15 cellular contexts compared by ENCODE assay signal in the genomic region with DNA sequence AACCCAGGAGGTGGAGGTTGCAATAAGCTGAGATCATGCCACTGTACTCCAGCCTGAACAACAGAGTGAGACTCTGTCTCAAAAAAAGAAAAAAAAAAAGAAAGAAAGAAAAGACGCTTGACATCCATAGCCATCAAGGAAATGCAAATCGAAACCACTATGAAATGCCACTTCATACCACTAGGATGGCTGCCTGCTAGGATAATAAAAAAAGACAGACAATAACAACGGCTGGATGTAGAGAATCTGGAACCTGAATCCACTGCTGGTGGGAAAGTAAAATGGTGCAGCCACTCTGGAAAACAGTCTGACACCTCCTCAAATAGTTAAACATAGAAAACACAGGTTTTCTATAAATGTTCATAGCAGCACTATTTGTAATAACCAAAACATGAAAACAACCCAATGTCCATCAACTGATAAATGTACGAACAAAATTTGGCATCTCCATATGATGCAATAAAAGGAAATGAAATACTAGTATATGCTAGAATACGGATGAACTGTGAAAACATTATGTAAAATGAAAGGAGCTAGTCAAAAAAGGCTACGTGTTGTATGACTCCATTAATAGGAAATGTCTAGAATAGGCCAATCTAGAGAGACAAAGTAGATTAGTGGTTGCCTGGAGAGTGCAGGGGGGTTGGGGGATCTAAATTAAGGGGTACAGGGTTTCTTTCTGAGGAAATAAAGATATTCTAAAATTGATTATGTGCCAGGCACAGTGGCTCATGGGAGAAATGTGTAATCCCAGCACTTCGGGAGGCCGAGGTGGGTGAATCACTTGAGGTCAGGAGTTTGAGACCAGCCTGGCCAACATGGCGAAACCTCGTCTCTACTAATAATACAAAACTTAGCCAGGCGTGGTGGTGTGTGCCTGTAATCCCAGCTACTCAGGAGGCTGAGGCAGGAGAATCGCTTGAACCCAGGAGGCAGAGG. TPM values are rescaled to one million over a fixed set of nuclear protein-coding genes. Genes with fewer than 3 reads are reported as not detected.
A peak's percentile ranks its signal among the peaks of the same experiment; 100 is the strongest.
DNase-seq lines count a peak whose midpoint lies in the region; ATAC-seq, FAIRE-seq and TF ChIP-seq lines count a peak whose summit lies in the region.
"Had no signal": no experiment of that assay in that cellular context is flagged by ENCODE, and none has a peak within 500 bp of the region (broad histone marks: within the 10 kb centered on the region; RNA-seq: fewer than 3 reads in every experiment).

No MANE protein-coding gene starts in this region.

- H4K20me1 ChIP-seq in HepG2 (ENCODE audit: insufficient read depth, low read length), result no peaks in the 10 kb centered on the region

- ATAC-seq in Right ventricle myocardium superior (ENCODE audit: poor library complexity) (no peak), HepG2 (no peak), HG03159 (IDR thresholded peaks at IDR 0.05; ENCODE audit: unreplicated experiment) (no peak)
- ATAC-seq: naive thymus-derived CD4-positive, alpha-beta T cell had no signal

- CTCF ChIA-PET in HepG2 (lab: Yijun Ruan, JAX; ENCODE audit: low intra/inter-chr PET ratio, low total read pairs), result no interaction called here

- H3K27me3 ChIP-seq in left ventricle myocardium inferior (ENCODE audit: low read depth), result no peaks in the 10 kb centered on the region
- H3K27me3 ChIP-seq in HepG2 (ENCODE audit: control insufficient read depth in 1 of 2, insufficient read depth in 2 of 2, low read length in 2 of 2), result no peaks in the 10 kb centered on the region
- H3K27me3 ChIP-seq in transverse colon, result no peaks in the 10 kb centered on the region
- H3K27me3 ChIP-seq in testis, result no peaks in the 10 kb centered on the region
- H3K27me3 ChIP-seq: BLaER1 treated with 17β-estradiol and CSF1 and Interleukin-3, amounts not matched to agents 10 nM and 100 nM had no signal

- H3K4me3 Mint-ChIP-seq in activated T-helper 2 cell treated with anti-CD3 and anti-CD28 coated beads, Interferon-gamma antibody, Interleukin-2, Interleukin-4, amounts not matched to agents 10 μg/mL and 5 μg/mL and 100 μg/mL, durations not matched to agents 14 hours and 24 hours and 36 hours (ENCODE audit: low read depth), result no peak overlapping the region
- H3K4me3 Mint-ChIP-seq: activated naive CD4-positive, alpha-beta T cell treated with anti-CD3 and anti-CD28 coated beads, Interleukin-2, amount 50 U/mL, for 24 hours; naive thymus-derived CD4-positive, alpha-beta T cell had no signal

- TF ChIP-seq EP300 in HepG2 (IDR thresholded peaks at IDR 0.05; ENCODE audit: low read depth in 2 of 2, low read length in 2 of 2) (no peak), HepG2 (CRISPR knock-in tag; IDR thresholded peaks at IDR 0.05; ENCODE audit: borderline replicate concordance) (no peak), transverse colon (IDR thresholded peaks at IDR 0.05; ENCODE audit: low read depth) (no peak)

- TF ChIP-seq CTCF in left ventricle myocardium inferior (IDR thresholded peaks at IDR 0.05; ENCODE audit: borderline replicate concordance) (no peak), HepG2 (CRISPR knock-in tag; IDR thresholded peaks at IDR 0.05) (no peak), transverse colon (IDR thresholded peaks at IDR 0.05) (peak in 2 of 5 experiments; percentile 12 to 41), testis (IDR thresholded peaks at IDR 0.05) (no peak)

- H3K27ac Mint-ChIP-seq in activated T-helper 2 cell treated with anti-CD3 and anti-CD28 coated beads, Interferon-gamma antibody, Interleukin-2, Interleukin-4, amounts not matched to agents 10 μg/mL and 5 μg/mL and 100 μg/mL, durations not matched to agents 14 hours and 24 hours and 36 hours, result peak overlapping the region; percentile 81
- H3K27ac Mint-ChIP-seq: activated naive CD4-positive, alpha-beta T cell treated with anti-CD3 and anti-CD28 coated beads, Interleukin-2, amount 50 U/mL, for 24 hours had no signal

- no peak for TF ChIP-seq POLR2A in HepG2 (IDR thresholded peaks at IDR 0.05; ENCODE audit: insufficient read depth in 1 of 2, low read depth in 2 of 2, low read length in 2 of 2)
- no peak for TF ChIP-seq POLR2A in transverse colon (IDR thresholded peaks at IDR 0.05)
- no peak for TF ChIP-seq POLR2A in testis (IDR thresholded peaks at IDR 0.05)

- POLR2A ChIA-PET in HepG2 (lab: Yijun Ruan, JAX), result interaction anchor here (1.3 kb wide), 1 partner anchor 15 kb away, joined by 3 read pairs; no protein-coding TSS in a partner anchor

- peaks cover 76% of the 10 kb centered on the region for H3K4me1 ChIP-seq in left ventricle myocardium inferior
- peaks cover 54% of the 10 kb centered on the region for H3K4me1 ChIP-seq in HepG2 (ENCODE audit: insufficient read depth, low read length)
- peaks cover 21 to 45% (median 27%) of the 10 kb centered on the region in 4 donors for H3K4me1 ChIP-seq in transverse colon
- peaks cover 12% of the 10 kb centered on the region for H3K4me1 ChIP-seq in testis

- no peak for FAIRE-seq in HepG2 (lab: Jason Lieb, UNC)
- FAIRE-seq: H1 had no signal

- in situ Hi-C loops in HepG2 (cut with HindIII; ENCODE audit: extremely low pct_ligation_motif_present, low pct_unique_long_range_greater_than_20kb), result no loop called here
- in situ Hi-C loops in transverse colon (cut with MboI; ENCODE audit: low pct_ligation_motif_present in 1 of 4, low pct_unique_long_range_greater_than_20kb in 1 of 4, low sequenced_read_pairs in 3 of 4), result no loop called here

- H3K27ac ChIP-seq in left ventricle myocardium inferior (replicated peaks) (peak overlapping the region; percentile 100), HepG2 (ENCODE audit: extremely low read length, insufficient read depth, low read length) (peak overlapping the region; percentile 91), transverse colon (peak overlapping the region; percentile 82 to 88 (median 86)), testis (no peak overlapping the region)

- no peaks in the 10 kb centered on the region for H3K27me3 Mint-ChIP-seq in activated T-helper 2 cell treated with anti-CD3 and anti-CD28 coated beads, Interferon-gamma antibody, Interleukin-2, Interleukin-4, amounts not matched to agents 10 μg/mL and 5 μg/mL and 100 μg/mL, durations not matched to agents 14 hours and 24 hours and 36 hours (ENCODE audit: low read depth)
- H3K27me3 Mint-ChIP-seq: activated naive CD4-positive, alpha-beta T cell treated with anti-CD3 and anti-CD28 coated beads, Interleukin-2, amount 50 U/mL, for 24 hours; naive thymus-derived CD4-positive, alpha-beta T cell had no signal

- no peak overlapping the region for H2AFZ ChIP-seq in HepG2 (ENCODE audit: low read length)

- H3K9me3 Mint-ChIP-seq in activated T-helper 2 cell treated with anti-CD3 and anti-CD28 coated beads, Interferon-gamma antibody, Interleukin-2, Interleukin-4, amounts not matched to agents 10 μg/mL and 5 μg/mL and 100 μg/mL, durations not matched to agents 14 hours and 24 hours and 36 hours, result no peaks in the 10 kb centered on the region
- H3K9me3 Mint-ChIP-seq: activated naive CD4-positive, alpha-beta T cell treated with anti-CD3 and anti-CD28 coated beads, Interleukin-2, amount 50 U/mL, for 24 hours had no signal

- H3K79me2 ChIP-seq in HepG2 (ENCODE audit: insufficient read depth, low read length), result peaks cover 2% of the 10 kb centered on the region

- no peak for TF ChIP-seq RAD21 in HepG2 (CRISPR knock-in tag; IDR thresholded peaks at IDR 0.05)

- H3K9ac ChIP-seq in HepG2 (ENCODE audit: insufficient read depth, low read depth, low read length), result no peak overlapping the region

- peaks cover 46% of the 10 kb centered on the region for H3K4me1 Mint-ChIP-seq in activated T-helper 2 cell treated with anti-CD3 and anti-CD28 coated beads, Interferon-gamma antibody, Interleukin-2, Interleukin-4, amounts not matched to agents 10 μg/mL and 5 μg/mL and 100 μg/mL, durations not matched to agents 14 hours and 24 hours and 36 hours (ENCODE audit: low read depth)

- intact Hi-C loops in left ventricle myocardium inferior (cut with micrococcal nuclease) (no loop called here), Right ventricle myocardium superior (cut with DNase I) (no loop called here), HepG2 (cut with micrococcal nuclease; ENCODE audit: unreplicated experiment) (no loop called here), transverse colon (cut with DNase I; ENCODE audit: low total_unique reads) (no loop called here), testis (cut with DNase I; ENCODE audit: low total_unique reads) (no loop called here)
- intact Hi-C loops in activated T-helper 2 cell treated with anti-CD3 and anti-CD28 coated beads, Interferon-gamma antibody, Interleukin-2, Interleukin-4, amounts not matched to agents 10 μg/mL and 5 μg/mL and 100 μg/mL, durations not matched to agents 14 hours and 24 hours and 36 hours (cut with micrococcal nuclease), result loop anchor here (5.0 to 10.0 kb wide), 2 partner anchors 256 to 916 kb away; no protein-coding TSS in a partner anchor

- H3K36me3 ChIP-seq in left ventricle myocardium inferior (peaks cover 46% of the 10 kb centered on the region), HepG2 (replicated peaks in 1 of 2; ENCODE audit: control insufficient read depth in 1 of 2, insufficient read depth in 2 of 2, low read length in 2 of 2) (peaks cover 4 to 14% of the 10 kb centered on the region in 2 experiments; a peak in 3 of 5 replicates), transverse colon (peaks cover 0 to 21% (median 9%) of the 10 kb centered on the region in 4 donors), testis (ENCODE audit: low read depth, missing control alignments) (no peaks in the 10 kb centered on the region)

- 93% methylated on average over 12 of the region's 12 CpGs for WGBS in HepG2 (ENCODE audit: low lambda C conversion rate)
- 81 to 85% methylated on average over 11 to 12 of the region's 12 CpGs for WGBS in transverse colon (ENCODE audit: low coverage in 1 of 2), 2 donors
- 88 to 94% methylated on average over 12 of the region's 12 CpGs for WGBS in testis, 2 donors

- DNase-seq in left ventricle myocardium inferior, result no peak
- DNase-seq in Right ventricle myocardium superior, result no peak
- no peak for DNase-seq in activated T-helper 2 cell treated with anti-CD3 and anti-CD28 coated beads, Interferon-gamma antibody, Interleukin-2, Interleukin-4, amounts not matched to agents 10 μg/mL and 5 μg/mL and 100 μg/mL, durations not matched to agents 14 hours and 24 hours and 36 hours (ENCODE audit: low spot score)
- no peak for DNase-seq in HepG2 (ENCODE audit: low spot score)
- DNase-seq in transverse colon, result no peak
- DNase-seq in testis, result no peak
- no peak for DNase-seq in mesenteric fat pad (ENCODE audit: low spot score)
- DNase-seq: effector memory CD4-positive, alpha-beta T cell; Karpas-422; naive thymus-derived CD4-positive, alpha-beta T cell; NCI-H446 had no signal

- H3K4me3 ChIP-seq in left ventricle myocardium inferior (no peak overlapping the region), HepG2 (replicated peaks in 1 of 3; ENCODE audit: insufficient read depth in 1 of 3, low read depth in 2 of 3, low read length in 3 of 3) (no peak overlapping the region), transverse colon (no peak overlapping the region), testis (no peak overlapping the region)
- H3K4me3 ChIP-seq: BLaER1 treated with 17β-estradiol and CSF1 and Interleukin-3, amounts not matched to agents 10 nM and 100 nM had no signal

- H3K9me3 ChIP-seq in left ventricle myocardium inferior (replicated peaks), result no peaks in the 10 kb centered on the region
- no peaks in the 10 kb centered on the region for H3K9me3 ChIP-seq in HepG2 (ENCODE audit: low read length)
- H3K9me3 ChIP-seq in transverse colon, result no peaks in the 10 kb centered on the region
- no peaks in the 10 kb centered on the region for H3K9me3 ChIP-seq in testis
- H3K9me3 ChIP-seq: BLaER1 treated with 17β-estradiol and CSF1 and Interleukin-3, amounts not matched to agents 10 nM and 100 nM had no signal

- H3K4me2 ChIP-seq in HepG2 (ENCODE audit: low read depth, low read length), result peak overlapping the region; percentile 79

- peaks cover 64% of the 10 kb centered on the region for H3K36me3 Mint-ChIP-seq in activated T-helper 2 cell treated with anti-CD3 and anti-CD28 coated beads, Interferon-gamma antibody, Interleukin-2, Interleukin-4, amounts not matched to agents 10 μg/mL and 5 μg/mL and 100 μg/mL, durations not matched to agents 14 hours and 24 hours and 36 hours (ENCODE audit: low read depth)

- no TSS peak for BruUV-seq in HepG2 (replicated peaks; lab: Mats Ljungman, UMichigan)

RNA-seq across cellular contexts. Expression of a gene that starts 9.7 kb away (rescaled TPM):
- total RNA-seq in left ventricle myocardium inferior (100 TPM), Right ventricle myocardium superior (98.1 TPM), HepG2 (2016; rRNA removed; fragmentation: Illumina TruSeq; extraction: Trizol) (31.0 and 39.5 TPM in 2 replicates), transverse colon (100 to 1,000 TPM; 110 to 193 (median 130) TPM), testis (10 to 100 TPM; 59.4 to 81.6 TPM), mesenteric fat pad (122 TPM)
- total RNA-seq in activated T-helper 2 cell treated with anti-CD3 and anti-CD28 coated beads, Interferon-gamma antibody, Interleukin-2, Interleukin-4, amounts not matched to agents 10 μg/mL and 5 μg/mL and 100 μg/mL, durations not matched to agents 14 hours and 24 hours and 36 hours, result 84.2 and 89.3 TPM in 2 replicates
- total RNA-seq in HepG2 (2016; cell fraction: cytosol; rRNA removed; fragmentation: Illumina TruSeq; extraction: Trizol; ENCODE audit: low read depth), result 58.3 and 64.9 TPM in 2 replicates
- 32.3 and 33.3 TPM in 2 replicates for total RNA-seq in HepG2 (2016; cell fraction: insoluble cytoplasmic fraction; rRNA removed; fragmentation: Illumina TruSeq; extraction: Trizol)
- 113 and 119 TPM in 2 replicates for total RNA-seq in HepG2 (2016; cell fraction: membrane; rRNA removed; fragmentation: Illumina TruSeq; extraction: Trizol)
- total RNA-seq in HepG2 (2016; cell fraction: nucleus; rRNA removed; fragmentation: Illumina TruSeq; extraction: Trizol), result 17.3 and 21.7 TPM in 2 replicates
- polyA plus RNA-seq in HepG2 (2011; rRNA removed) (76.5 and 82.8 TPM in 2 replicates), testis (ENCODE audit: insufficient read depth, low read depth, low replicate concordance) (54.5 TPM)
- 90.5 and 92.1 TPM in 2 replicates for polyA plus RNA-seq in HepG2 (2011; cell fraction: cytosol; rRNA removed)
- polyA plus RNA-seq in HepG2 (2011; cell fraction: nucleus; rRNA removed), result 33.9 and 37.1 TPM in 2 replicates
- polyA plus RNA-seq in HepG2 (2012), result 39.1 and 50.3 TPM in 2 replicates
- polyA plus RNA-seq in HepG2 (2016; cell fraction: cytosol; fragmentation: Illumina TruSeq; extraction: Trizol; ENCODE audit: low read depth), result 108 and 109 TPM in 2 replicates
- polyA plus RNA-seq in HepG2 (2016; cell fraction: insoluble cytoplasmic fraction; fragmentation: Illumina TruSeq; extraction: Trizol; ENCODE audit: low read depth), result 32.4 and 39.7 TPM in 2 replicates
- polyA plus RNA-seq in HepG2 (2016; cell fraction: membrane; fragmentation: Illumina TruSeq; extraction: Trizol; ENCODE audit: low read depth), result 111 and 130 TPM in 2 replicates
- polyA plus RNA-seq in HepG2 (2016; cell fraction: nucleus; fragmentation: Illumina TruSeq; extraction: Trizol; ENCODE audit: insufficient read depth, low read depth), result 25.3 and 27.6 TPM in 2 replicates
- 192 and 280 TPM in 2 replicates for polyA minus RNA-seq in HepG2 (2011; rRNA and poly(A)+ RNA removed; ENCODE audit: low replicate concordance)
- polyA minus RNA-seq in HepG2 (2011; cell fraction: cytosol; rRNA and poly(A)+ RNA removed), result 89.2 and 103 TPM in 2 replicates
- 50.3 and 54.8 TPM in 2 replicates for polyA minus RNA-seq in HepG2 (2011; cell fraction: nucleus; rRNA and poly(A)+ RNA removed)

RNA-seq across cellular contexts. Expression of a gene that starts 34.7 kb away (rescaled TPM):
- total RNA-seq in left ventricle myocardium inferior (4.4 TPM), Right ventricle myocardium superior (3.5 TPM), HepG2 (2016; rRNA removed; fragmentation: Illumina TruSeq; extraction: Trizol) (51.4 and 66.2 TPM in 2 replicates), transverse colon (1 to 10 TPM in 3 of 4 donors, not detected in 1; 4.9 to 8.7 (median 7.6) TPM), testis (10 to 100 TPM; 20.9 to 23.0 TPM), mesenteric fat pad (5.7 TPM)
- total RNA-seq in activated T-helper 2 cell treated with anti-CD3 and anti-CD28 coated beads, Interferon-gamma antibody, Interleukin-2, Interleukin-4, amounts not matched to agents 10 μg/mL and 5 μg/mL and 100 μg/mL, durations not matched to agents 14 hours and 24 hours and 36 hours, result 61.9 and 65.8 TPM in 2 replicates
- total RNA-seq in HepG2 (2016; cell fraction: cytosol; rRNA removed; fragmentation: Illumina TruSeq; extraction: Trizol; ENCODE audit: low read depth), result 22.7 and 23.4 TPM in 2 replicates
- 53.2 and 65.5 TPM in 2 replicates for total RNA-seq in HepG2 (2016; cell fraction: insoluble cytoplasmic fraction; rRNA removed; fragmentation: Illumina TruSeq; extraction: Trizol)
- total RNA-seq in HepG2 (2016; cell fraction: membrane; rRNA removed; fragmentation: Illumina TruSeq; extraction: Trizol), result 26.8 and 27.2 TPM in 2 replicates
- 36.7 and 42.5 TPM in 2 replicates for total RNA-seq in HepG2 (2016; cell fraction: nucleus; rRNA removed; fragmentation: Illumina TruSeq; extraction: Trizol)
- polyA plus RNA-seq in HepG2 (2011; rRNA removed) (12.1 and 16.8 TPM in 2 replicates), testis (ENCODE audit: insufficient read depth, low read depth, low replicate concordance) (20.0 TPM)
- 9.6 and 13.1 TPM in 2 replicates for polyA plus RNA-seq in HepG2 (2011; cell fraction: cytosol; rRNA removed)
- polyA plus RNA-seq in HepG2 (2011; cell fraction: nucleus; rRNA removed), result 14.0 and 22.1 TPM in 2 replicates
- 7.1 and 12.7 TPM in 2 replicates for polyA plus RNA-seq in HepG2 (2012)
- 9.8 and 11.9 TPM in 2 replicates for polyA plus RNA-seq in HepG2 (2016; cell fraction: cytosol; fragmentation: Illumina TruSeq; extraction: Trizol; ENCODE audit: low read depth)
- polyA plus RNA-seq in HepG2 (2016; cell fraction: insoluble cytoplasmic fraction; fragmentation: Illumina TruSeq; extraction: Trizol; ENCODE audit: low read depth), result 71.8 and 75.5 TPM in 2 replicates
- polyA plus RNA-seq in HepG2 (2016; cell fraction: membrane; fragmentation: Illumina TruSeq; extraction: Trizol; ENCODE audit: low read depth), result 18.4 and 19.2 TPM in 2 replicates
- polyA plus RNA-seq in HepG2 (2016; cell fraction: nucleus; fragmentation: Illumina TruSeq; extraction: Trizol; ENCODE audit: insufficient read depth, low read depth), result 57.5 and 58.7 TPM in 2 replicates
- 15.8 and 70.0 TPM in 2 replicates for polyA minus RNA-seq in HepG2 (2011; rRNA and poly(A)+ RNA removed; ENCODE audit: low replicate concordance)
- 9.1 and 12.9 TPM in 2 replicates for polyA minus RNA-seq in HepG2 (2011; cell fraction: cytosol; rRNA and poly(A)+ RNA removed)
- 17.5 and 18.8 TPM in 2 replicates for polyA minus RNA-seq in HepG2 (2011; cell fraction: nucleus; rRNA and poly(A)+ RNA removed)

RNA-seq across cellular contexts. Expression of a gene that starts 52.6 kb away (rescaled TPM):
- total RNA-seq in left ventricle myocardium inferior, result 12.1 TPM
- total RNA-seq in Right ventricle myocardium superior, result 12.0 TPM
- total RNA-seq in activated T-helper 2 cell treated with anti-CD3 and anti-CD28 coated beads, Interferon-gamma antibody, Interleukin-2, Interleukin-4, amounts not matched to agents 10 μg/mL and 5 μg/mL and 100 μg/mL, durations not matched to agents 14 hours and 24 hours and 36 hours, result 9.6 and 11.1 TPM in 2 replicates
- total RNA-seq in HepG2 (2016; rRNA removed; fragmentation: Illumina TruSeq; extraction: Trizol), result 35.6 and 42.5 TPM in 2 replicates
- 41.4 and 41.9 TPM in 2 replicates for total RNA-seq in HepG2 (2016; cell fraction: cytosol; rRNA removed; fragmentation: Illumina TruSeq; extraction: Trizol; ENCODE audit: low read depth)
- 29.0 and 43.3 TPM in 2 replicates for total RNA-seq in HepG2 (2016; cell fraction: insoluble cytoplasmic fraction; rRNA removed; fragmentation: Illumina TruSeq; extraction: Trizol)
- total RNA-seq in HepG2 (2016; cell fraction: membrane; rRNA removed; fragmentation: Illumina TruSeq; extraction: Trizol), result 61.2 and 66.1 TPM in 2 replicates
- total RNA-seq in HepG2 (2016; cell fraction: nucleus; rRNA removed; fragmentation: Illumina TruSeq; extraction: Trizol), result 32.5 and 36.1 TPM in 2 replicates
- polyA plus RNA-seq in HepG2 (2011; rRNA removed), result 25.6 and 28.6 TPM in 2 replicates
- polyA plus RNA-seq in HepG2 (2011; cell fraction: cytosol; rRNA removed), result 14.4 and 18.0 TPM in 2 replicates
- polyA plus RNA-seq in HepG2 (2011; cell fraction: nucleus; rRNA removed), result 31.1 and 32.4 TPM in 2 replicates
- 17.8 and 18.7 TPM in 2 replicates for polyA plus RNA-seq in HepG2 (2012)
- polyA plus RNA-seq in HepG2 (2016; cell fraction: cytosol; fragmentation: Illumina TruSeq; extraction: Trizol; ENCODE audit: low read depth), result 37.2 and 39.4 TPM in 2 replicates
- 24.5 and 25.4 TPM in 2 replicates for polyA plus RNA-seq in HepG2 (2016; cell fraction: insoluble cytoplasmic fraction; fragmentation: Illumina TruSeq; extraction: Trizol; ENCODE audit: low read depth)
- polyA plus RNA-seq in HepG2 (2016; cell fraction: membrane; fragmentation: Illumina TruSeq; extraction: Trizol; ENCODE audit: low read depth), result 41.6 and 46.3 TPM in 2 replicates
- polyA plus RNA-seq in HepG2 (2016; cell fraction: nucleus; fragmentation: Illumina TruSeq; extraction: Trizol; ENCODE audit: insufficient read depth, low read depth), result 44.9 and 47.7 TPM in 2 replicates
- 47.1 and 101 TPM in 2 replicates for polyA minus RNA-seq in HepG2 (2011; rRNA and poly(A)+ RNA removed; ENCODE audit: low replicate concordance)
- 10.2 and 11.3 TPM in 2 replicates for polyA minus RNA-seq in HepG2 (2011; cell fraction: cytosol; rRNA and poly(A)+ RNA removed)
- 40.0 and 44.4 TPM in 2 replicates for polyA minus RNA-seq in HepG2 (2011; cell fraction: nucleus; rRNA and poly(A)+ RNA removed)
- 100 to 1,000 TPM; 122 to 207 (median 155) TPM for total RNA-seq in transverse colon
- 10 to 100 TPM; 43.2 to 51.0 TPM for total RNA-seq in testis
- 14.8 TPM for polyA plus RNA-seq in testis (ENCODE audit: insufficient read depth, low read depth, low replicate concordance)
- total RNA-seq in mesenteric fat pad, result 22.4 TPM

Comparison
In these comparisons a context has a peak if more than half of its experiments do, and no peak if none do; other contexts are left out.
1. H3K27ac ChIP-seq: peak in left ventricle myocardium inferior (single experiment), HepG2 (single experiment) and transverse colon (4 of 4); none in testis (0 of 2).